ENCODE assay signal across 18 cellular contexts in the genomic region with DNA sequence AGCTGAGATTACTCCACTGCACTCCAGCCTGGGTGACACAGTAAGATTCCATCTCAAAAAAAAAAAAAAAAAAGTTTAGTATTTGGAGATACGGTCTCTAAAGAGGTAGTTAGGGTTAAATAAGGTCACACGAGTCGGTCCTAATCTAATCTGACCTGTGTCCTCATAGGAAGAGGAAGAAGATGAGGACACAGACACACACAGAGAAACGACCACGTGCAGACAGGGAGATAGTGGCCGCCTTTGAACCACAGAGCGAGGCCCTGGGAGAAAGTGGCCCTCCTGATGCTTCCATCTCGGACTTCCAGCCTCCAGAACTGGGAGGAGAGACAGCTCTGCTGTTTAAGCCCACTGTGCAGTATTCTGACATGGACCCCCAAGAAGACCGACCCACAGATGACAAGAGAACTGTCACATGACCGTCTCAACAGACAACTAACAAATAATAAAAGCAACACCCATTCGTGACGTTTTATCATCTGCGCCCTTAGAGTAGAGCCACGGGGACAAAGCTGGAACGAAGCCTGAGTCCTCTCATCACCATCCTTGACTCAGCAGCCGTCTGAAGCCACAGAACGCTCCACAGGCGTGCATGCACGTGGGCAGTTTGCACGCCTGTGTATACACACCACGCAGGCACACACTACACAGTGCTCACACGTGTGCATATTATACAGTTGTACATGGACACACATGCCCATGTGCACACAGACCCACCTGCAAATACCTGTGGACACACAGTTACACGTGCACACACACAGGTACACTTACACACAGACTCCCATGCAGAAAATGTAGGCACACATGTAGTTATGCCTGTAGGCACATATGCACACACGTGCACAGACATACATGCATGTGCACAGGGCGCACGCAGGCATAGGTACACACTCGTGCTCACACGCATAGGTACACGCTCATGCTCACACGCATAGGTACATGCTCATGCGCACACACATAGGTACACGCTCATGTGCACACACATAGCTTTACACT.
"Had no signal": no experiment of that assay in that cellular context is flagged by ENCODE, and none has a peak within 500 bp of the region (broad histone marks: within the 10 kb centered on the region; RNA-seq: fewer than 3 reads in every experiment).

No MANE protein-coding gene starts in this region.

- H3K4me1 ChIP-seq: gastrocnemius medialis, neural progenitor cell, vagina had no signal

- H3K9ac ChIP-seq: neural progenitor cell had no signal

- ATAC-seq: activated naive CD4-positive, alpha-beta T cell treated with anti-CD3 and anti-CD28 coated beads, Interleukin-2, amount 50 U/mL, for 72 hours; activated T-cell treated with anti-CD3 and anti-CD28 coated beads, Interleukin-2, amount 50 U/mL, for 72 hours; gastrocnemius medialis; stimulated activated memory B cell treated with anti-CD40 and anti-IgM and Interleukin-4, amounts not matched to agents 10 μg/mL and 1 μg/mL and 100 μg/mL, for 72 hours; T-helper 17 cell had no signal

- FAIRE-seq: TTC549 had no signal

- H2AFZ ChIP-seq: neural progenitor cell had no signal

- H3K4me2 ChIP-seq: neural progenitor cell had no signal

- H3K27ac ChIP-seq: gastrocnemius medialis, heart right ventricle, neural progenitor cell, ovary, vagina had no signal

- H3K4me3 ChIP-seq: gastrocnemius medialis, heart right ventricle, neural progenitor cell, ovary, vagina had no signal

- H3K9me3 ChIP-seq: gastrocnemius medialis, ovary, vagina had no signal

- DNase-seq: activated CD4-positive, alpha-beta T cell treated with anti-CD3 and anti-CD28 coated beads, Interleukin-2, amount 10 ng/mL, durations not matched to agents 7 days and 5 days; activated CD8-positive, alpha-beta memory T cell treated with anti-CD3 and anti-CD28 coated beads, Interleukin-2, amount 50 U/mL, for 48 hours; activated gamma-delta T cell; activated T-cell treated with anti-CD3 and anti-CD28 coated beads, Interleukin-2, amount 50 U/mL, for 72 hours; cerebellar nuclear complex; effector memory CD4-positive, alpha-beta T cell; gastrocnemius medialis; heart right ventricle; mammary epithelial cell; naive B cell; ovary; stimulated activated CD4-positive, alpha-beta T cell treated with anti-CD3 and anti-CD28 coated beads, Interleukin-12 subunit alpha, Interleukin-12 subunit beta, amount 100 ng/mL, for 4 hours; T-helper 17 cell had no signal

- H3K27me3 ChIP-seq: gastrocnemius medialis, neural progenitor cell, ovary, vagina had no signal

- H3K36me3 ChIP-seq: gastrocnemius medialis, heart right ventricle, neural progenitor cell, ovary, vagina had no signal
